ENCODE assay signal across 1 cellular context in the genomic region with DNA sequence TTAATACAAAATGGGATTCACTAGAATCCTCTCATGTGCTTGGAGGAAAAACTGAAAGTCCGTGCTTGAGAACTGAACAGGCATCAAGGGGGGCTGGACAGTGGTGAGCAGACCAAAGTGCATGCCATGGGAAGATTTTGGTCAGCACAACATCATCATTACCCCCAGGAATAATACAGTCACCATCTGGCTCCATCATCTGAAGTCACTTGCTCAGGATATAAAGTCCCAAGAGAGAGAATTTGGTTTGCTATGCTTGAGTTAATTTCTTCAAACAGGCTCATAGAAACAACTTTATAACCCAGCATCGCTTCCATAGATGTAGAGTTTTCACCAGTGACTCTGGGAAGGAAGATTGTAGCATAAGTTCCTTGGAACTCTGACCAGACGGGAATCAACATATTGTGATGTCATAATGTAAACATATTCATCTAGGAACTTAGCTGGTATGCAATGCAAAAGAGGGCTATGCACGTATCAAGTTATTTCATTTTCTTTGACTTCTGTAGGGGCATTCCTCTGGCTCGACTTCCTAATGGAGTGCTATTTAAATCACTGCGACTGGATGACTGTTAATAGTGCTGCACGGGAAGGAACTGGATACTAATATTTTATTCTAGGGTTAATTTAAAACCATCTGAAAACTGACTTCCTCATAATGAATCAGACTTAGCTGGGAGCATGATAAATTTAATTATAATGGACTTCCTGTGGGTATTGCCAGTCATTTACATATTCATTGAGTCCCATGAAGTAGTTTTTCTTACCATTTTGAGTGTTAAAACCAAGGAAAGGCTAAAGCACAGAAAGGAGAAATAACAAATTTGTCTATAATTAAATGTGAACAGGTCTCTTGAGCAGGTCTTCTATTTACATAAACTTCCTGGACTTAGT.
A peak's percentile ranks its signal among the peaks of the same experiment; 100 is the strongest.
TF ChIP-seq lines count a peak whose summit lies in the region.

No MANE protein-coding gene starts in this region.

TF ChIP-seq in HepG2, 621 proteins besides CTCF, POLR2A, EP300 and RAD21:
- TF ChIP-seq, protein P1, sequence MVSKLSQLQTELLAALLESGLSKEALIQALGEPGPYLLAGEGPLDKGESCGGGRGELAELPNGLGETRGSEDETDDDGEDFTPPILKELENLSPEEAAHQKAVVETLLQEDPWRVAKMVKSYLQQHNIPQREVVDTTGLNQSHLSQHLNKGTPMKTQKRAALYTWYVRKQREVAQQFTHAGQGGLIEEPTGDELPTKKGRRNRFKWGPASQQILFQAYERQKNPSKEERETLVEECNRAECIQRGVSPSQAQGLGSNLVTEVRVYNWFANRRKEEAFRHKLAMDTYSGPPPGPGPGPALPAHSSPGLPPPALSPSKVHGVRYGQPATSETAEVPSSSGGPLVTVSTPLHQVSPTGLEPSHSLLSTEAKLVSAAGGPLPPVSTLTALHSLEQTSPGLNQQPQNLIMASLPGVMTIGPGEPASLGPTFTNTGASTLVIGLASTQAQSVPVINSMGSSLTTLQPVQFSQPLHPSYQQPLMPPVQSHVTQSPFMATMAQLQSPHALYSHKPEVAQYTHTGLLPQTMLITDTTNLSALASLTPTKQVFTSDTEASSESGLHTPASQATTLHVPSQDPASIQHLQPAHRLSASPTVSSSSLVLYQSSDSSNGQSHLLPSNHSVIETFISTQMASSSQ (IDR thresholded peaks at IDR 0.05; ENCODE audit: low read depth), result no peak
- TF ChIP-seq, protein P1 (CRISPR knock-in tag; IDR thresholded peaks at IDR 0.05; ENCODE audit: borderline replicate concordance), result no peak
- TF ChIP-seq CHD4 (IDR thresholded peaks at IDR 0.05; ENCODE audit: borderline replicate concordance, low read length), result no peak
- peak; percentile 44; the same call in 1 of the 2 replicates for TF ChIP-seq CREB1 (IDR thresholded peaks at IDR 0.05)
- no peak for TF ChIP-seq CREB1 (CRISPR knock-in tag; IDR thresholded peaks at IDR 0.05)
- no peak for TF ChIP-seq STAT5B (CRISPR knock-in tag; IDR thresholded peaks at IDR 0.05)
- TF ChIP-seq, protein P2, sequence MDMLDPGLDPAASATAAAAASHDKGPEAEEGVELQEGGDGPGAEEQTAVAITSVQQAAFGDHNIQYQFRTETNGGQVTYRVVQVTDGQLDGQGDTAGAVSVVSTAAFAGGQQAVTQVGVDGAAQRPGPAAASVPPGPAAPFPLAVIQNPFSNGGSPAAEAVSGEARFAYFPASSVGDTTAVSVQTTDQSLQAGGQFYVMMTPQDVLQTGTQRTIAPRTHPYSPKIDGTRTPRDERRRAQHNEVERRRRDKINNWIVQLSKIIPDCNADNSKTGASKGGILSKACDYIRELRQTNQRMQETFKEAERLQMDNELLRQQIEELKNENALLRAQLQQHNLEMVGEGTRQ (IDR thresholded peaks at IDR 0.05; ENCODE audit: low read depth, low read length), result no peak
- TF ChIP-seq, protein P2 (CRISPR knock-in tag; IDR thresholded peaks at IDR 0.05; ENCODE audit: borderline replicate concordance), result no peak
